Comparison of ENCODE assay signal across 8 cellular contexts in genomic region chr20:45470939-45471338, GRCh38. TPM values are rescaled to one million over a fixed set of nuclear protein-coding genes. Genes with fewer than 3 reads are reported as not detected.
DNase-seq lines count a peak whose midpoint lies in the region; ATAC-seq and TF ChIP-seq lines count a peak whose summit lies in the region.

No MANE protein-coding gene starts in this region.

- peak; percentile 45 for DNase-seq in DMS153 treated with DMSO at 0.1 percent for 48 hours (lab: John Stamatoyannopoulos, UW; ENCODE audit: unreplicated experiment)
- DNase-seq in DMS153 (lab: John Stamatoyannopoulos, UW), result no peak
- DNase-seq in dorsolateral prefrontal cortex, result peak in 1 of 10 donors; percentile 7
- DNase-seq in naive thymus-derived CD8-positive, alpha-beta T cell, result peak in 1 of 10 donors; percentile 7
- DNase-seq in GOT3 (lab: John Stamatoyannopoulos, UW), result no peak
- no peak for DNase-seq in GF-D8 (lab: John Stamatoyannopoulos, UW)
- no peak for DNase-seq in activated CD4-positive, alpha-beta T cell treated with anti-CD3 and anti-CD28 coated beads, Interleukin-2, amount 50 U/mL, for 1 hour

- no peak for TF ChIP-seq RAD21 in Ishikawa (IDR thresholded peaks at IDR 0.05; ENCODE audit: low read depth)

- peak overlapping the region; percentile 44 to 75 (median 66) for H3K4me3 Mint-ChIP-seq in naive thymus-derived CD8-positive, alpha-beta T cell

- intact Hi-C loops in dorsolateral prefrontal cortex (cut with DNase I), result no loop called here

- peaks cover 0 to 18% (median 0%) of the 10 kb centered on the region in 45 donors for H3K27me3 ChIP-seq in dorsolateral prefrontal cortex

- H3K27ac ChIP-seq in dorsolateral prefrontal cortex, result peak overlapping the region in 37 of 59 donors; percentile 2 to 81 (median 52)

- TF ChIP-seq EP300 in Ishikawa (IDR thresholded peaks at IDR 0.05; ENCODE audit: borderline replicate concordance), result no peak

- H3K36me3 Mint-ChIP-seq in naive thymus-derived CD8-positive, alpha-beta T cell, result peaks cover 0 to 2% (median 2%) of the 10 kb centered on the region in 3 donors

- TF ChIP-seq CTCF in dorsolateral prefrontal cortex (IDR thresholded peaks at IDR 0.05 in 54 of 56, conservative IDR thresholded peaks at IDR 0.05 in 2 of 56; ENCODE audit: low read depth in 1 of 56, partially characterized antibody in 56 of 56), result peak in 24 of 56 donors; percentile 8 to 58 (median 24)

- POLR2A ChIA-PET in naive thymus-derived CD8-positive, alpha-beta T cell (lab: Charles Lee), result no interaction called here

- H3K27ac Mint-ChIP-seq in naive thymus-derived CD8-positive, alpha-beta T cell, result no peak overlapping the region

- peak in 1 of 2 donors; percentile 18 for ATAC-seq in naive thymus-derived CD8-positive, alpha-beta T cell

- H3K9me3 Mint-ChIP-seq in naive thymus-derived CD8-positive, alpha-beta T cell, result peaks cover 0 to 2% (median 0%) of the 10 kb centered on the region in 9 donors

- H3K27me3 Mint-ChIP-seq in naive thymus-derived CD8-positive, alpha-beta T cell, result peaks cover 24 to 61% (median 35%) of the 10 kb centered on the region in 5 donors

- H3K4me1 Mint-ChIP-seq in naive thymus-derived CD8-positive, alpha-beta T cell, result peaks cover 0 to 10% (median 8%) of the 10 kb centered on the region in 4 donors

- peak overlapping the region; percentile 25 to 90 (median 65) for H3K4me3 ChIP-seq in dorsolateral prefrontal cortex

TF ChIP-seq in Ishikawa, 13 proteins besides CTCF, POLR2A, EP300 and RAD21:
- TF ChIP-seq FOXM1 (IDR thresholded peaks at IDR 0.05; ENCODE audit: borderline replicate concordance, low read depth) (no peak), MAX (IDR thresholded peaks at IDR 0.05) (0 out of 2 replicates have a peak, but pooled peaks have one; percentile 0)

RNA-seq across cellular contexts. Expression of gene WFDC2, which starts 1.4 kb away (rescaled TPM):
- 10 to 100 TPM in 59 of 120 experiments, 1 to 10 TPM in 61; 2.7 to 22.3 (median 9.9) TPM for total RNA-seq in dorsolateral prefrontal cortex
- total RNA-seq in naive thymus-derived CD8-positive, alpha-beta T cell, result under 1 TPM; 0.73 to 0.80 TPM
- under 1 TPM in 1 of 3 donors, not detected in 2; 0.33 TPM for polyA plus RNA-seq in naive thymus-derived CD8-positive, alpha-beta T cell

RNA-seq across cellular contexts. Expression of gene SPINT3, which starts 44.5 kb away (rescaled TPM):
- not detected for total RNA-seq in dorsolateral prefrontal cortex
- not detected for total RNA-seq in naive thymus-derived CD8-positive, alpha-beta T cell
- polyA plus RNA-seq in naive thymus-derived CD8-positive, alpha-beta T cell, result not detected

RNA-seq across cellular contexts. Expression of gene PIGT, which starts 55.0 kb away (rescaled TPM):
- total RNA-seq in dorsolateral prefrontal cortex, result 100 to 1,000 TPM in 6 of 120 experiments, 10 to 100 TPM in 114; 56.0 to 148 (median 76.4) TPM
- 10 to 100 TPM; 80.1 to 86.7 TPM for total RNA-seq in naive thymus-derived CD8-positive, alpha-beta T cell
- 10 to 100 TPM; 73.4 to 90.6 (median 73.9) TPM for polyA plus RNA-seq in naive thymus-derived CD8-positive, alpha-beta T cell
